15 cellular contexts compared by ENCODE assay signal in genomic region chr1:240031414-240031813, GRCh38.
DNase-seq lines count a peak whose midpoint lies in the region; ATAC-seq and TF ChIP-seq lines count a peak whose summit lies in the region.
"Had no signal": no experiment of that assay in that cellular context is flagged by ENCODE, and none has a peak within 500 bp of the region (broad histone marks: within the 10 kb centered on the region; RNA-seq: fewer than 3 reads in every experiment).

No MANE protein-coding gene starts in this region.

- in situ Hi-C loops in brain microvascular endothelial cell (cut with HindIII; ENCODE audit: low pct_ligation_motif_present, low sequenced_read_pairs) (no loop called here), HAP-1 (cut with MboI; ENCODE audit: low sequenced_read_pairs) (no loop called here)

- H3K27ac ChIP-seq in brain microvascular endothelial cell (peak overlapping the region; percentile 78), uterus (no peak overlapping the region)
- H3K27ac ChIP-seq: skin epidermis, stomach had no signal

- H3K36me3 Mint-ChIP-seq in HFFc6 (ENCODE audit: low read depth): peaks cover 8% of the 10 kb centered on the region
- no peaks in the 10 kb centered on the region for H3K36me3 Mint-ChIP-seq in T-cell

- H3K27me3 ChIP-seq in brain microvascular endothelial cell (replicated peaks): no peaks in the 10 kb centered on the region
- no peaks in the 10 kb centered on the region for H3K27me3 ChIP-seq in HAP-1 (ENCODE audit: low read depth)
- no peaks in the 10 kb centered on the region for H3K27me3 ChIP-seq in uterus
- H3K27me3 ChIP-seq: stomach had no signal

- H3K27me3 Mint-ChIP-seq in HFFc6 (ENCODE audit: insufficient read depth) (no peaks in the 10 kb centered on the region), T-cell (peaks cover 0 to 2% of the 10 kb centered on the region in 2 donors)

- H3K9me3 ChIP-seq in HAP-1 (no peaks in the 10 kb centered on the region), uterus (no peaks in the 10 kb centered on the region)
- H3K9me3 ChIP-seq: stomach had no signal

- intact Hi-C loops in uterus (cut with DNase I; ENCODE audit: low total_unique reads): no loop called here

- peaks cover 67% of the 10 kb centered on the region for H3K4me1 Mint-ChIP-seq in HFFc6 (ENCODE audit: low read depth)
- H3K4me1 Mint-ChIP-seq in T-cell: no peaks in the 10 kb centered on the region
- H3K4me1 Mint-ChIP-seq: neural crest cell had no signal

- DNase-seq in A172 (ENCODE audit: low spot score) (peak; percentile 82), HFFc6 (peak; percentile 63), brain microvascular endothelial cell (peak; percentile 35), kidney tubule cell (ENCODE audit: low spot score) (peak; percentile 55), T-cell (no peak), HAP-1 (ENCODE audit: low spot score in 2 of 2) (no peak), uterus (no peak)
- DNase-seq: activated CD4-positive, CD25-positive, alpha-beta regulatory T cell; left cardiac atrium; NCI-H1092 treated with DMSO at 0.1 percent for 48 hours; NCI-H2227 treated with DMSO at 0.1 percent for 48 hours; stomach had no signal

- no peak for ATAC-seq in T-cell (replicated peaks in 1 of 4)
- no peak for ATAC-seq in GM18502 (IDR thresholded peaks at IDR 0.05; ENCODE audit: poor library complexity, unreplicated experiment)
- ATAC-seq: left cardiac atrium had no signal

- CTCF ChIA-PET in T-cell (lab: Charles Lee): no interaction called here

- H3K36me3 ChIP-seq in brain microvascular endothelial cell (replicated peaks) (no peaks in the 10 kb centered on the region), HAP-1 (replicated peaks) (no peaks in the 10 kb centered on the region), uterus (no peaks in the 10 kb centered on the region)
- H3K36me3 ChIP-seq: stomach had no signal

- peak overlapping the region; percentile 82 for H3K27ac Mint-ChIP-seq in HFFc6
- no peak overlapping the region for H3K27ac Mint-ChIP-seq in T-cell

- TF ChIP-seq CTCF in HFFc6 (IDR thresholded peaks at IDR 0.05): no peak
- no peak for TF ChIP-seq CTCF in brain microvascular endothelial cell (IDR thresholded peaks at IDR 0.05; ENCODE audit: low read depth, low read length, missing control alignments)
- TF ChIP-seq CTCF in uterus (IDR thresholded peaks at IDR 0.05): no peak

- H3K9me3 Mint-ChIP-seq in HFFc6: 0 out of 2 replicates have a peak, but pooled peaks cover 4% of the 10 kb centered on the region
- H3K9me3 Mint-ChIP-seq in T-cell: peaks cover 0 to 7% (median 4%) of the 10 kb centered on the region in 3 donors
- H3K9me3 Mint-ChIP-seq: neural crest cell had no signal

- TF ChIP-seq POLR2A in uterus (IDR thresholded peaks at IDR 0.05): no peak

- H3K4me1 ChIP-seq in HAP-1 (no peaks in the 10 kb centered on the region; the same call in 1 of the 2 replicates), uterus (no peaks in the 10 kb centered on the region)
- H3K4me1 ChIP-seq: stomach had no signal

- H3K4me3 Mint-ChIP-seq in HFFc6 (peak overlapping the region; percentile 68), T-cell (no peak overlapping the region)
- H3K4me3 Mint-ChIP-seq: neural crest cell had no signal

- POLR2A ChIA-PET in T-cell (lab: Charles Lee): no interaction called here

- H3K4me3 ChIP-seq in brain microvascular endothelial cell (ENCODE audit: low read depth, low read length): no peak overlapping the region
- H3K4me3 ChIP-seq in HAP-1: no peak overlapping the region
- no peak overlapping the region for H3K4me3 ChIP-seq in uterus
- H3K4me3 ChIP-seq: skin epidermis, stomach had no signal

Comparison
In these comparisons a context has a peak if more than half of its experiments do, and no peak if none do; other contexts are left out.
1. DNase-seq: peak in A172 (single experiment), HFFc6 (single experiment), brain microvascular endothelial cell (single experiment) and kidney tubule cell (single experiment); none in T-cell (0 of 34), HAP-1 (0 of 2) and uterus (0 of 2).